ENCODE assay signal across 10 cellular contexts in the genomic region with DNA sequence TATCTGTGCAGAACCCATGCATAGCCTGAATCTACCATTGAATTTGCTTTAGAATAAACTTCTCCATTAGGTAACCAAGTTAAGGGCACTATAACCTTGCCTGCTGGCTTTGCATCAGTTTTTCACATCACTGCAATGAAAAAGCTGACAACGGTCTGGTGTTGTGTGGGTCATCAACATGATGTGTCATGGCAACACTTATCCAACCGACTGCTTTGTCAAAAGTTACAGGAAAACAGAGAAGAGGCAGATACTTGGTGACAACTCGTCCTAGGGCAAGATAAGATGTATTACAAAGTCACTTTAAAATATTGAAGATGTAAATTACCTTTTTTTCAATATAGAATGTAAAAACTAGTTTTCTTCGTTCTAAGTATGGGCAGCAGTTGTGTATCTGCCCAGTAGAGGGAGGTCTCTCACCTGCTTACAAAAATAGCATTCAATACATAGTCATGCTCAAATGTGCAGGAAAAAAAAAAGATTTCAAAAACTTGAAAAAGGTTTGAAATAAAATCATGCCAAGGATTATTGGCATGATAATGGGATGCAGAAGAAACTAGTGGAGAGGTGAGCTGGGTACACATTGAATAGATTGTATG.
A peak's percentile ranks its signal among the peaks of the same experiment; 100 is the strongest.
DNase-seq lines count a peak whose midpoint lies in the region; ATAC-seq and TF ChIP-seq lines count a peak whose summit lies in the region.
"Had no signal": no experiment of that assay in that cellular context is flagged by ENCODE, and none has a peak within 500 bp of the region (broad histone marks: within the 10 kb centered on the region; RNA-seq: fewer than 3 reads in every experiment).

No MANE protein-coding gene starts in this region.

- H3K9me3 ChIP-seq in breast epithelium (no peaks in the 10 kb centered on the region), MG63 (0 out of 2 replicates have a peak, but pooled peaks cover under 1% of the 10 kb centered on the region)
- H3K9me3 ChIP-seq: SJSA1 had no signal

- intact Hi-C loops in breast epithelium (cut with DNase I; ENCODE audit: low total_unique reads): loop anchor here (10.0 kb wide), 1 partner anchor 150 kb away; no protein-coding TSS in a partner anchor

- H3K27me3 ChIP-seq in breast epithelium: no peaks in the 10 kb centered on the region
- H3K27me3 ChIP-seq in MG63: 0 out of 2 replicates have a peak, but pooled peaks cover 3% of the 10 kb centered on the region
- H3K27me3 ChIP-seq: SJSA1 had no signal

- DNase-seq in GM12865 (ENCODE audit: low read depth) (peak; percentile 43), HT-29 (ENCODE audit: low spot score) (peak; percentile 29), breast epithelium (ENCODE audit: low spot score in 2 of 2) (no peak), NCI-H2029 (lab: John Stamatoyannopoulos, UW) (no peak), MG63 (no peak)
- DNase-seq: naive B cell had no signal

- TF ChIP-seq CTCF in GM12865 (IDR thresholded peaks at IDR 0.05; ENCODE audit: insufficient read depth, low read depth, low read length, missing control alignments) (peak; percentile 64), breast epithelium (IDR thresholded peaks at IDR 0.05) (peak in 2 of 3 donors; percentile 67 to 73), nephron (IDR thresholded peaks at IDR 0.05; ENCODE audit: unreplicated experiment in 3 of 3) (peak; percentile 77 to 82 (median 80))

- H3K4me3 Mint-ChIP-seq in nephron: no peak overlapping the region
- H3K4me3 Mint-ChIP-seq: naive B cell had no signal

- no peaks in the 10 kb centered on the region for H3K27me3 Mint-ChIP-seq in nephron (ENCODE audit: low read depth)

- H3K4me1 Mint-ChIP-seq in nephron: peaks cover 14% of the 10 kb centered on the region
- H3K4me1 Mint-ChIP-seq: naive B cell had no signal

- no peaks in the 10 kb centered on the region for H3K4me1 ChIP-seq in breast epithelium

- H3K9me3 Mint-ChIP-seq in nephron: no peaks in the 10 kb centered on the region

- H3K27ac Mint-ChIP-seq in nephron: no peak overlapping the region

- no peak for TF ChIP-seq POLR2A in breast epithelium (IDR thresholded peaks at IDR 0.05)

- no peak overlapping the region for H3K4me3 ChIP-seq in GM12865 (ENCODE audit: low read depth, low read length)
- no peak overlapping the region for H3K4me3 ChIP-seq in breast epithelium
- no peak overlapping the region for H3K4me3 ChIP-seq in MG63
- H3K4me3 ChIP-seq: SJSA1 had no signal

- no peaks in the 10 kb centered on the region for H3K36me3 Mint-ChIP-seq in nephron (ENCODE audit: low read depth)
- H3K36me3 Mint-ChIP-seq: naive B cell had no signal

- H3K27ac ChIP-seq in breast epithelium: no peak overlapping the region
- H3K27ac ChIP-seq: SJSA1 had no signal

- no peak for ATAC-seq in HG02623 (IDR thresholded peaks at IDR 0.05; ENCODE audit: unreplicated experiment)
- no peak for ATAC-seq in GM19463 (IDR thresholded peaks at IDR 0.05; ENCODE audit: unreplicated experiment)

- H3K36me3 ChIP-seq in breast epithelium (no peaks in the 10 kb centered on the region), MG63 (no peaks in the 10 kb centered on the region)
- H3K36me3 ChIP-seq: SJSA1 had no signal

Comparison
In these comparisons a context has a peak if more than half of its experiments do, and no peak if none do; other contexts are left out.
1. DNase-seq: peak in GM12865 (single experiment) and HT-29 (single experiment); none in breast epithelium (0 of 2), NCI-H2029 (single experiment) and MG63 (single experiment).
2. Peak in every context shown above with its lines, with median percentiles within 50 percentile points of each other: CTCF ChIP-seq.